ENCODE assay signal across 10 cellular contexts in genomic region chr5:76690704-76691469, GRCh38. TPM values are rescaled to one million over a fixed set of nuclear protein-coding genes. Genes with fewer than 3 reads are reported as not detected.
A peak's percentile ranks its signal among the peaks of the same experiment; 100 is the strongest.
DNase-seq lines count a peak whose midpoint lies in the region; ATAC-seq and TF ChIP-seq lines count a peak whose summit lies in the region.
"Had no signal": no experiment of that assay in that cellular context is flagged by ENCODE, and none has a peak within 500 bp of the region (broad histone marks: within the 10 kb centered on the region; RNA-seq: fewer than 3 reads in every experiment).

No MANE protein-coding gene starts in this region.

- TF ChIP-seq CTCF in C4-2B (conservative IDR thresholded peaks at IDR 0.05) (no peak), Panc1 (IDR thresholded peaks at IDR 0.05) (no peak), nephron (IDR thresholded peaks at IDR 0.05; ENCODE audit: unreplicated experiment in 3 of 3) (no peak), upper lobe of right lung (IDR thresholded peaks at IDR 0.05) (no peak)

- POLR2A ChIA-PET in Panc1 (lab: Charles Lee), result no interaction called here

- H3K36me3 Mint-ChIP-seq in nephron (ENCODE audit: low read depth), result peaks cover 21% of the 10 kb centered on the region
- H3K36me3 Mint-ChIP-seq in activated naive CD4-positive, alpha-beta T cell treated with anti-CD3 and anti-CD28 coated beads for 36 hours (ENCODE audit: low read depth), result peaks cover 45% of the 10 kb centered on the region

- H3K4me3 Mint-ChIP-seq in nephron, result peak overlapping the region in 1 of 3 experiments; percentile 10
- no peak overlapping the region for H3K4me3 Mint-ChIP-seq in activated naive CD4-positive, alpha-beta T cell treated with anti-CD3 and anti-CD28 coated beads for 36 hours

- no peak overlapping the region for H3K4me3 ChIP-seq in Panc1 (ENCODE audit: low read depth in 2 of 2, low read length in 2 of 2)
- H3K4me3 ChIP-seq in upper lobe of right lung, result no peak overlapping the region

- H3K36me3 ChIP-seq in Panc1 (ENCODE audit: control insufficient read depth, insufficient read depth, low read length) (no peaks in the 10 kb centered on the region), upper lobe of right lung (no peaks in the 10 kb centered on the region)

- no TSS peak for BruUV-seq in Panc1 (replicated peaks; lab: Mats Ljungman, UMichigan)

- H3K4me1 ChIP-seq in Panc1 (ENCODE audit: control insufficient read depth, insufficient read depth, low read length) (peaks cover 5% of the 10 kb centered on the region; the same call in 1 of the 2 replicates), upper lobe of right lung (peaks cover 8% of the 10 kb centered on the region)

- H3K27ac ChIP-seq in C4-2B, result peak overlapping the region; percentile 45
- H3K27ac ChIP-seq in Panc1 (ENCODE audit: low read length), result peak overlapping the region; percentile 31; the same call in 1 of the 2 replicates
- peak overlapping the region; percentile 76 for H3K27ac ChIP-seq in epithelial cell of prostate
- H3K27ac ChIP-seq in upper lobe of right lung, result no peak overlapping the region
- H3K27ac ChIP-seq: HL-60 had no signal

- no peaks in the 10 kb centered on the region for H3K27me3 ChIP-seq in Panc1 (ENCODE audit: control insufficient read depth, insufficient read depth, low read length)
- H3K27me3 ChIP-seq in upper lobe of right lung, result no peaks in the 10 kb centered on the region

- in situ Hi-C loops in Panc1 (cut with HindIII; ENCODE audit: low pct_unique_long_range_greater_than_20kb, low sequenced_read_pairs), result no loop called here

- H3K4me1 Mint-ChIP-seq in nephron, result peaks cover 46% of the 10 kb centered on the region
- H3K4me1 Mint-ChIP-seq in activated naive CD4-positive, alpha-beta T cell treated with anti-CD3 and anti-CD28 coated beads for 36 hours (ENCODE audit: low read depth), result peaks cover 15% of the 10 kb centered on the region

- no peak for DNase-seq in Panc1 (ENCODE audit: low read depth, low spot score)
- DNase-seq in epithelial cell of prostate (ENCODE audit: low read depth, low spot score), result no peak
- DNase-seq in upper lobe of right lung, result no peak
- DNase-seq in amniotic stem cell (lab: John Stamatoyannopoulos, UW), result no peak
- DNase-seq in activated naive CD4-positive, alpha-beta T cell treated with anti-CD3 and anti-CD28 coated beads for 36 hours, result no peak
- no peak for DNase-seq in iPS-NIHi11 (ENCODE audit: low spot score)
- DNase-seq: NCI-H1930 had no signal

- H3K27ac Mint-ChIP-seq in nephron, result peak overlapping the region; percentile 81 to 93 (median 92)
- no peak overlapping the region for H3K27ac Mint-ChIP-seq in activated naive CD4-positive, alpha-beta T cell treated with anti-CD3 and anti-CD28 coated beads for 36 hours

- H3K9me3 Mint-ChIP-seq in nephron, result no peaks in the 10 kb centered on the region
- H3K9me3 Mint-ChIP-seq in activated naive CD4-positive, alpha-beta T cell treated with anti-CD3 and anti-CD28 coated beads for 36 hours, result no peaks in the 10 kb centered on the region

- CTCF ChIA-PET in Panc1 (lab: Charles Lee), result no interaction called here
- CTCF ChIA-PET in activated naive CD4-positive, alpha-beta T cell treated with anti-CD3 and anti-CD28 coated beads for 36 hours (lab: Charles Lee), result interaction anchor here (1.3 kb wide), 2 partner anchors 84 to 148 kb away, joined by 3 to 6 read pairs; no protein-coding TSS in a partner anchor

- H3K9me3 ChIP-seq in Panc1 (ENCODE audit: control insufficient read depth, insufficient read depth, low read depth, low read length) (no peaks in the 10 kb centered on the region), upper lobe of right lung (no peaks in the 10 kb centered on the region)

- peak; percentile 47 for ATAC-seq in Panc1
- no peak for ATAC-seq in upper lobe of right lung

- intact Hi-C loops in Panc1 (cut with micrococcal nuclease; ENCODE audit: unreplicated experiment) (no loop called here), upper lobe of right lung (cut with DNase I) (no loop called here)
- intact Hi-C loops in activated naive CD4-positive, alpha-beta T cell treated with anti-CD3 and anti-CD28 coated beads for 36 hours (cut with micrococcal nuclease), result loop anchor here (1.0 to 5.0 kb wide), 5 partner anchors 99 to 1124 kb away; partner anchors contain the start of gene IQGAP2

- H3K27me3 Mint-ChIP-seq in nephron (ENCODE audit: low read depth), result no peaks in the 10 kb centered on the region
- H3K27me3 Mint-ChIP-seq in activated naive CD4-positive, alpha-beta T cell treated with anti-CD3 and anti-CD28 coated beads for 36 hours (ENCODE audit: low read depth), result no peaks in the 10 kb centered on the region

RNA-seq across cellular contexts. Expression of gene F2R, which starts 25.0 kb away (rescaled TPM):
- 26.0 TPM for total RNA-seq in Panc1 (2021; ENCODE audit: unreplicated experiment)
- polyA plus RNA-seq in Panc1 (2012; ENCODE audit: insufficient read length), result 21.1 TPM
- total RNA-seq in upper lobe of right lung, result 38.6 TPM
- under 1 TPM; 0.42 to 0.43 TPM for total RNA-seq in activated naive CD4-positive, alpha-beta T cell treated with anti-CD3 and anti-CD28 coated beads for 36 hours

Comparison
In these comparisons a context has a peak if more than half of its experiments do, and no peak if none do; other contexts are left out.
1. RNA of gene F2R, which starts 25.0 kb away (total RNA-seq): 38.6 TPM in upper lobe of right lung (single experiment) and 26.0 TPM in Panc1 (single experiment); 0.42 to 0.43 TPM in activated naive CD4-positive, alpha-beta T cell treated with anti-CD3 and anti-CD28 coated beads for 36 hours; every median in the first group is over 10 times any median in the second.